Comparison of ENCODE assay signal across 6 cellular contexts in genomic region chr7:149397470-149397869, GRCh38.
"Had no signal": no experiment of that assay in that cellular context is flagged by ENCODE, and none has a peak within 500 bp of the region (broad histone marks: within the 10 kb centered on the region; RNA-seq: fewer than 3 reads in every experiment).

No MANE protein-coding gene starts in this region.

- H3K9ac ChIP-seq: GM23248 had no signal

- H3K27ac ChIP-seq: GM23248 had no signal

- H2AFZ ChIP-seq: GM23248 had no signal

- DNase-seq: GM23248, H7, HCEC 1CT, IMR-90, KG1 had no signal

- H3K4me3 ChIP-seq: GM23248, K562 had no signal
